ENCODE assay signal across 2 cellular contexts in genomic region chr7:156703773-156704482, GRCh38.
TF ChIP-seq lines count a peak whose summit lies in the region.

No MANE protein-coding gene starts in this region.

TF ChIP-seq in H1, 55 proteins besides CTCF, POLR2A, EP300 and RAD21 (continued from another document):
- TF ChIP-seq TAF1 (IDR thresholded peaks at IDR 0.05; ENCODE audit: low read depth, low read length) (no peak), ASH2L (IDR thresholded peaks at IDR 0.05; ENCODE audit: low read length) (no peak), CHD2 (IDR thresholded peaks at IDR 0.05; ENCODE audit: low read length) (no peak), E2F6 (IDR thresholded peaks at IDR 0.05) (no peak), CHD7 (IDR thresholded peaks at IDR 0.05; ENCODE audit: insufficient replicate concordance, low read length) (no peak), BCL11A (IDR thresholded peaks at IDR 0.05; ENCODE audit: low read depth in 2 of 2, low read length in 2 of 2) (no peak), SP2 (IDR thresholded peaks at IDR 0.05; ENCODE audit: low read length) (no peak), NANOG (IDR thresholded peaks at IDR 0.05; ENCODE audit: insufficient read depth, low read depth, low read length, poor library complexity, severe bottlenecking) (no peak), MAFK (IDR thresholded peaks at IDR 0.05; ENCODE audit: low read depth, low read length) (no peak), HDAC2 (IDR thresholded peaks at IDR 0.05; ENCODE audit: borderline replicate concordance in 1 of 2, low read depth in 2 of 2, low read length in 2 of 2) (no peak)
- TF ChIP-seq, protein P1, sequence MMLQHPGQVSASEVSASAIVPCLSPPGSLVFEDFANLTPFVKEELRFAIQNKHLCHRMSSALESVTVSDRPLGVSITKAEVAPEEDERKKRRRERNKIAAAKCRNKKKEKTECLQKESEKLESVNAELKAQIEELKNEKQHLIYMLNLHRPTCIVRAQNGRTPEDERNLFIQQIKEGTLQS (IDR thresholded peaks at IDR 0.05; ENCODE audit: insufficient read depth, low read depth, low read length) = no peak
TF ChIP-seq in H1: peak in this region for 0.

TF ChIP-seq in WTC11, 78 proteins besides CTCF, POLR2A, EP300 and RAD21:
- TF ChIP-seq, protein P2, sequence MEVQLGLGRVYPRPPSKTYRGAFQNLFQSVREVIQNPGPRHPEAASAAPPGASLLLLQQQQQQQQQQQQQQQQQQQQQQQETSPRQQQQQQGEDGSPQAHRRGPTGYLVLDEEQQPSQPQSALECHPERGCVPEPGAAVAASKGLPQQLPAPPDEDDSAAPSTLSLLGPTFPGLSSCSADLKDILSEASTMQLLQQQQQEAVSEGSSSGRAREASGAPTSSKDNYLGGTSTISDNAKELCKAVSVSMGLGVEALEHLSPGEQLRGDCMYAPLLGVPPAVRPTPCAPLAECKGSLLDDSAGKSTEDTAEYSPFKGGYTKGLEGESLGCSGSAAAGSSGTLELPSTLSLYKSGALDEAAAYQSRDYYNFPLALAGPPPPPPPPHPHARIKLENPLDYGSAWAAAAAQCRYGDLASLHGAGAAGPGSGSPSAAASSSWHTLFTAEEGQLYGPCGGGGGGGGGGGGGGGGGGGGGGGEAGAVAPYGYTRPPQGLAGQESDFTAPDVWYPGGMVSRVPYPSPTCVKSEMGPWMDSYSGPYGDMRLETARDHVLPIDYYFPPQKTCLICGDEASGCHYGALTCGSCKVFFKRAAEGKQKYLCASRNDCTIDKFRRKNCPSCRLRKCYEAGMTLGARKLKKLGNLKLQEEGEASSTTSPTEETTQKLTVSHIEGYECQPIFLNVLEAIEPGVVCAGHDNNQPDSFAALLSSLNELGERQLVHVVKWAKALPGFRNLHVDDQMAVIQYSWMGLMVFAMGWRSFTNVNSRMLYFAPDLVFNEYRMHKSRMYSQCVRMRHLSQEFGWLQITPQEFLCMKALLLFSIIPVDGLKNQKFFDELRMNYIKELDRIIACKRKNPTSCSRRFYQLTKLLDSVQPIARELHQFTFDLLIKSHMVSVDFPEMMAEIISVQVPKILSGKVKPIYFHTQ (CRISPR knock-in tag; IDR thresholded peaks at IDR 0.05) = no peak
- TF ChIP-seq CREM (CRISPR knock-in tag; IDR thresholded peaks at IDR 0.05) (no peak), STAT6 (CRISPR knock-in tag; conservative IDR thresholded peaks at IDR 0.05; ENCODE audit: low read depth) (no peak), IRF2 (CRISPR knock-in tag; IDR thresholded peaks at IDR 0.05; ENCODE audit: borderline replicate concordance, low read depth) (no peak), TEAD1 (CRISPR knock-in tag; IDR thresholded peaks at IDR 0.05) (no peak), CREB1 (CRISPR knock-in tag; IDR thresholded peaks at IDR 0.05) (no peak), NR1H2 (CRISPR knock-in tag; IDR thresholded peaks at IDR 0.05) (no peak), PRRX2 (CRISPR knock-in tag; IDR thresholded peaks at IDR 0.05) (no peak), MXD4 (CRISPR knock-in tag; IDR thresholded peaks at IDR 0.05; ENCODE audit: borderline replicate concordance) (no peak), PRDM15 (CRISPR knock-in tag; IDR thresholded peaks at IDR 0.05) (no peak), ATF2 (CRISPR knock-in tag; IDR thresholded peaks at IDR 0.05; ENCODE audit: borderline replicate concordance, low read depth) (no peak), ZNF219 (CRISPR knock-in tag; IDR thresholded peaks at IDR 0.05; ENCODE audit: borderline replicate concordance) (no peak), GTF2I (CRISPR knock-in tag; conservative IDR thresholded peaks at IDR 0.05) (no peak), ZNF317 (CRISPR knock-in tag; IDR thresholded peaks at IDR 0.05; ENCODE audit: borderline replicate concordance, low read depth) (no peak), KAT7 (CRISPR knock-in tag; IDR thresholded peaks at IDR 0.05; ENCODE audit: borderline replicate concordance) (no peak)
- TF ChIP-seq, protein P3, sequence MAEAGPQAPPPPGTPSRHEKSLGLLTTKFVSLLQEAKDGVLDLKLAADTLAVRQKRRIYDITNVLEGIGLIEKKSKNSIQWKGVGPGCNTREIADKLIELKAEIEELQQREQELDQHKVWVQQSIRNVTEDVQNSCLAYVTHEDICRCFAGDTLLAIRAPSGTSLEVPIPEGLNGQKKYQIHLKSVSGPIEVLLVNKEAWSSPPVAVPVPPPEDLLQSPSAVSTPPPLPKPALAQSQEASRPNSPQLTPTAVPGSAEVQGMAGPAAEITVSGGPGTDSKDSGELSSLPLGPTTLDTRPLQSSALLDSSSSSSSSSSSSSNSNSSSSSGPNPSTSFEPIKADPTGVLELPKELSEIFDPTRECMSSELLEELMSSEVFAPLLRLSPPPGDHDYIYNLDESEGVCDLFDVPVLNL (CRISPR knock-in tag; IDR thresholded peaks at IDR 0.05; ENCODE audit: borderline replicate concordance, low read depth) = no peak
- TF ChIP-seq, protein P4, sequence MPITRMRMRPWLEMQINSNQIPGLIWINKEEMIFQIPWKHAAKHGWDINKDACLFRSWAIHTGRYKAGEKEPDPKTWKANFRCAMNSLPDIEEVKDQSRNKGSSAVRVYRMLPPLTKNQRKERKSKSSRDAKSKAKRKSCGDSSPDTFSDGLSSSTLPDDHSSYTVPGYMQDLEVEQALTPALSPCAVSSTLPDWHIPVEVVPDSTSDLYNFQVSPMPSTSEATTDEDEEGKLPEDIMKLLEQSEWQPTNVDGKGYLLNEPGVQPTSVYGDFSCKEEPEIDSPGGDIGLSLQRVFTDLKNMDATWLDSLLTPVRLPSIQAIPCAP (CRISPR knock-in tag; IDR thresholded peaks at IDR 0.05) = no peak
- TF ChIP-seq, protein P5, sequence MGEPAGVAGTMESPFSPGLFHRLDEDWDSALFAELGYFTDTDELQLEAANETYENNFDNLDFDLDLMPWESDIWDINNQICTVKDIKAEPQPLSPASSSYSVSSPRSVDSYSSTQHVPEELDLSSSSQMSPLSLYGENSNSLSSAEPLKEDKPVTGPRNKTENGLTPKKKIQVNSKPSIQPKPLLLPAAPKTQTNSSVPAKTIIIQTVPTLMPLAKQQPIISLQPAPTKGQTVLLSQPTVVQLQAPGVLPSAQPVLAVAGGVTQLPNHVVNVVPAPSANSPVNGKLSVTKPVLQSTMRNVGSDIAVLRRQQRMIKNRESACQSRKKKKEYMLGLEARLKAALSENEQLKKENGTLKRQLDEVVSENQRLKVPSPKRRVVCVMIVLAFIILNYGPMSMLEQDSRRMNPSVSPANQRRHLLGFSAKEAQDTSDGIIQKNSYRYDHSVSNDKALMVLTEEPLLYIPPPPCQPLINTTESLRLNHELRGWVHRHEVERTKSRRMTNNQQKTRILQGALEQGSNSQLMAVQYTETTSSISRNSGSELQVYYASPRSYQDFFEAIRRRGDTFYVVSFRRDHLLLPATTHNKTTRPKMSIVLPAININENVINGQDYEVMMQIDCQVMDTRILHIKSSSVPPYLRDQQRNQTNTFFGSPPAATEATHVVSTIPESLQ (CRISPR knock-in tag; IDR thresholded peaks at IDR 0.05) = no peak
